10 cellular contexts compared by ENCODE assay signal in the genomic region with DNA sequence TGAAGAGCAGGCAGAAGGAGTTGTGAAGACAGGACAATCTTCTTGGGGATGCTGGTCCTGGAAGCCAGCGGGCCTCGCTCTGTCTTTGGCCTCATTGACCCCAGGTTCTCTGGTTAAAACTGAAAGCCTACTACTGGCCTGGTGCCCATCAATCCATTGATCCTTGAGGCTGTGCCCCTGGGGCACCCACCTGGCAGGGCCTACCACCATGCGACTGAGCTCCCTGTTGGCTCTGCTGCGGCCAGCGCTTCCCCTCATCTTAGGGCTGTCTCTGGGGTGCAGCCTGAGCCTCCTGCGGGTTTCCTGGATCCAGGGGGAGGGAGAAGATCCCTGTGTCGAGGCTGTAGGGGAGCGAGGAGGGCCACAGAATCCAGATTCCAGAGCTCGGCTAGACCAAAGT. TPM values are rescaled to one million over a fixed set of nuclear protein-coding genes. Genes with fewer than 3 reads are reported as not detected.
DNase-seq lines count a peak whose midpoint lies in the region; ATAC-seq and TF ChIP-seq lines count a peak whose summit lies in the region.
"Had no signal": no experiment of that assay in that cellular context is flagged by ENCODE, and none has a peak within 500 bp of the region (broad histone marks: within the 10 kb centered on the region; RNA-seq: fewer than 3 reads in every experiment).

No MANE protein-coding gene starts in this region.

- no peaks in the 10 kb centered on the region for H3K9me3 ChIP-seq in esophagus muscularis mucosa
- no peaks in the 10 kb centered on the region for H3K9me3 ChIP-seq in psoas muscle
- no peaks in the 10 kb centered on the region for H3K9me3 ChIP-seq in mucosa of descending colon

- no peak for TF ChIP-seq EP300 in esophagus muscularis mucosa (IDR thresholded peaks at IDR 0.05)

- peak overlapping the region; percentile 78; the same call in 1 of the 2 replicates for H3K4me3 ChIP-seq in GM08714 (ENCODE audit: low read length)
- H3K4me3 ChIP-seq in esophagus muscularis mucosa: peak overlapping the region; percentile 66 to 99 (median 93)
- peak overlapping the region; percentile 92 for H3K4me3 ChIP-seq in psoas muscle
- no peak overlapping the region for H3K4me3 ChIP-seq in mucosa of descending colon

- TF ChIP-seq CTCF in RWPE1 (conservative IDR thresholded peaks at IDR 0.05; ENCODE audit: low read depth) (no peak), esophagus muscularis mucosa (IDR thresholded peaks at IDR 0.05) (no peak), psoas muscle (IDR thresholded peaks at IDR 0.05) (no peak), mucosa of descending colon (IDR thresholded peaks at IDR 0.05) (no peak), GM13977 (IDR thresholded peaks at IDR 0.05; ENCODE audit: extremely low read depth, insufficient read depth, missing control alignments) (no peak)

- H3K27me3 ChIP-seq in esophagus muscularis mucosa: no peaks in the 10 kb centered on the region
- no peaks in the 10 kb centered on the region for H3K27me3 ChIP-seq in psoas muscle (ENCODE audit: insufficient read depth in 3 of 3, low read length in 2 of 3)

- ATAC-seq in psoas muscle: no peak
- ATAC-seq in mucosa of descending colon: no peak
- ATAC-seq in HG03196 (IDR thresholded peaks at IDR 0.05; ENCODE audit: unreplicated experiment): no peak

- intact Hi-C loops in esophagus muscularis mucosa (cut with DNase I) (no loop called here), psoas muscle (cut with DNase I) (no loop called here), mucosa of descending colon (cut with DNase I, micrococcal nuclease) (no loop called here)

- peak overlapping the region; percentile 76 for H3K27ac ChIP-seq in RWPE1
- H3K27ac ChIP-seq in esophagus muscularis mucosa (replicated peaks in 1 of 4): peak overlapping the region; percentile 80 to 87 (median 85)
- peak overlapping the region; percentile 88 for H3K27ac ChIP-seq in psoas muscle

- H3K4me1 ChIP-seq in esophagus muscularis mucosa (peaks cover 23 to 41% (median 27%) of the 10 kb centered on the region in 4 donors), psoas muscle (peaks cover 33% of the 10 kb centered on the region), mucosa of descending colon (ENCODE audit: low read depth) (peaks cover 20% of the 10 kb centered on the region)

- 80% methylated on average over 9 of the region's 9 CpGs for WGBS in esophagus muscularis mucosa
- 69 to 80% (median 80%) methylated on average over 9 of the region's 9 CpGs for WGBS in psoas muscle, 3 donors

- in situ Hi-C loops in GM13977 (cut with MboI; ENCODE audit: low pct_unique_long_range_greater_than_20kb, low sequenced_read_pairs, unreplicated experiment): no loop called here

- H3K36me3 ChIP-seq in esophagus muscularis mucosa (peaks cover 9 to 45% (median 43%) of the 10 kb centered on the region in 4 donors), psoas muscle (ENCODE audit: insufficient read depth in 1 of 2, low read depth in 1 of 2) (peaks cover 7 to 42% of the 10 kb centered on the region in 2 donors), mucosa of descending colon (ENCODE audit: low read depth) (no peaks in the 10 kb centered on the region)

- POLR2A ChIA-PET in RWPE1 (lab: Yijun Ruan, JAX; ENCODE audit: low non-redundant PET): no interaction called here

- DNase-seq in RWPE1 (ENCODE audit: low spot score) (no peak), esophagus muscularis mucosa (ENCODE audit: extremely low spot score) (no peak), psoas muscle (no peak), mucosa of descending colon (no peak), GM13977 (ENCODE audit: low spot score) (no peak), NCI-H1092 treated with DMSO at 0.1 percent for 48 hours (lab: John Stamatoyannopoulos, UW) (no peak)

- CTCF ChIA-PET in RWPE1 (lab: Yijun Ruan, JAX): no interaction called here

- TF ChIP-seq POLR2A in esophagus muscularis mucosa (IDR thresholded peaks at IDR 0.05; ENCODE audit: low read depth): no peak

RNA-seq across cellular contexts. Expression of gene CHPF2, which starts 1.5 kb away (rescaled TPM):
- 10 to 100 TPM; 23.7 to 39.4 (median 26.8) TPM for total RNA-seq in esophagus muscularis mucosa
- total RNA-seq in psoas muscle: 10 to 100 TPM in 3 of 4 donors, 1 to 10 TPM in 1; 8.8 to 19.8 (median 11.4) TPM
- polyA plus RNA-seq in psoas muscle: 10 to 100 TPM in 1 of 3 donors, 1 to 10 TPM in 2; 5.3 to 19.2 (median 8.0) TPM
- total RNA-seq in mucosa of descending colon: 10 to 100 TPM; 38.3 to 52.2 (median 41.5) TPM

RNA-seq across cellular contexts. Expression of gene ABCF2, which starts 6.8 kb away (rescaled TPM):
- total RNA-seq in esophagus muscularis mucosa (10 to 100 TPM; 33.8 to 53.2 (median 39.0) TPM), psoas muscle (10 to 100 TPM; 35.7 to 66.7 (median 57.5) TPM), mucosa of descending colon (10 to 100 TPM; 27.0 to 36.4 (median 28.4) TPM)
- polyA plus RNA-seq in psoas muscle: 10 to 100 TPM; 49.8 to 94.0 (median 66.3) TPM

RNA-seq across cellular contexts. Expression of gene SMARCD3, which starts 14.7 kb away (rescaled TPM):
- total RNA-seq in esophagus muscularis mucosa (10 to 100 TPM; 25.3 to 43.4 (median 40.6) TPM), psoas muscle (100 to 1,000 TPM in 3 of 4 donors, 10 to 100 TPM in 1; 92.5 to 138 (median 108) TPM), mucosa of descending colon (10 to 100 TPM in 2 of 3 donors, 1 to 10 TPM in 1; 5.1 to 44.3 (median 10.0) TPM)
- polyA plus RNA-seq in psoas muscle: 10 to 100 TPM; 38.3 to 75.8 (median 58.5) TPM

RNA-seq across cellular contexts. Expression of gene H2BK1, which starts 23.5 kb away (rescaled TPM):
- total RNA-seq in esophagus muscularis mucosa (not detected), psoas muscle (under 1 TPM in 1 of 4 donors, not detected in 3; 0.83 TPM), mucosa of descending colon (not detected)
- not detected for polyA plus RNA-seq in psoas muscle
- total RNA-seq: kidney epithelial cell, temporal lobe had no signal

RNA-seq across cellular contexts. Expression of gene ASB10, which starts 46.8 kb away (rescaled TPM):
- total RNA-seq in esophagus muscularis mucosa: not detected
- 10 to 100 TPM in 3 of 4 donors, 1 to 10 TPM in 1; 9.7 to 29.6 (median 23.0) TPM for total RNA-seq in psoas muscle
- polyA plus RNA-seq in psoas muscle: 10 to 100 TPM in 2 of 3 donors, 1 to 10 TPM in 1; 3.8 to 25.2 (median 22.5) TPM
- total RNA-seq in mucosa of descending colon: not detected
- total RNA-seq: kidney epithelial cell, temporal lobe had no signal
